13 cellular contexts compared by ENCODE assay signal in the genomic region with DNA sequence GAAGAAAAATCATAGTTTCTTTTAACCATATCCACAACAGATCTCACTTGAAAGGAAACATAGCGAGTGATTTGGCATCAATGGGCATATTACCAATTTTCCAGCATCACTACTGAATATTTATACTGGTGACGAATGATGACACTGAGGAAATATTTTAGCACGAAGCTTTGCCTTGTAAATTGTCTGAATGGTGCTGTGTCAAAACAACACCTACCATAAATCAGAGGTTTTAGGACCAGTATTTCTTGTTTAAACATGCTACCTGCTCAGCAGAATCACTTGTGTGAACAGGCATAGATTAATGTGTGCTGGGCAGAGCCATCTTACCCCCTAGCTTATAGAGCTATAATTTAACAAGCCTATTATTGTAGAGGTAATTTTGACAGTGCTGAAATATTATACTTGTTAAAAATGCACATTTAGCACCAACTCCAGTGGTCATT.
DNase-seq lines count a peak whose midpoint lies in the region; ATAC-seq, FAIRE-seq and TF ChIP-seq lines count a peak whose summit lies in the region.
"Had no signal": no experiment of that assay in that cellular context is flagged by ENCODE, and none has a peak within 500 bp of the region (broad histone marks: within the 10 kb centered on the region; RNA-seq: fewer than 3 reads in every experiment).

No MANE protein-coding gene starts in this region.

- TF ChIP-seq POLR2A in endothelial cell of umbilical vein (IDR thresholded peaks at IDR 0.05; ENCODE audit: low read depth, low read length) (no peak), upper lobe of left lung (IDR thresholded peaks at IDR 0.05) (no peak)

- H3K9me3 ChIP-seq in endothelial cell of umbilical vein (replicated peaks; ENCODE audit: control insufficient read depth, insufficient read depth, low read length) (no peaks in the 10 kb centered on the region), upper lobe of left lung (no peaks in the 10 kb centered on the region)
- H3K9me3 ChIP-seq: left lung, thoracic aorta had no signal

- dilution Hi-C loops in endothelial cell of umbilical vein (cut with MboI; ENCODE audit: extremely low pct_ligation_motif_present, low sequenced_read_pairs) = no loop called here

- FAIRE-seq in endothelial cell of umbilical vein (lab: Jason Lieb, UNC) = peak; percentile 67
- FAIRE-seq: D721Med had no signal

- no peak overlapping the region for H2AFZ ChIP-seq in endothelial cell of umbilical vein (ENCODE audit: low read depth, low read length)

- H3K4me3 ChIP-seq in endothelial cell of umbilical vein (replicated peaks in 1 of 3; ENCODE audit: insufficient read depth in 1 of 3, low read depth in 1 of 3, low read length in 3 of 3) = peak overlapping the region in 1 of 3 experiments; percentile 24
- H3K4me3 ChIP-seq in skin epidermis = no peak overlapping the region
- H3K4me3 ChIP-seq in upper lobe of left lung = no peak overlapping the region
- H3K4me3 ChIP-seq: left lung, thoracic aorta had no signal

- CTCF ChIA-PET in endothelial cell of umbilical vein (lab: Charles Lee) = interaction anchor here (0.5 to 4.0 kb wide), 29 partner anchors 11 to 718 kb away, joined by 3 to 95 read pairs (median 4); partner anchors contain the start of gene SOX21

- TF ChIP-seq CTCF in endothelial cell of umbilical vein (IDR thresholded peaks at IDR 0.05; ENCODE audit: extremely low read depth in 1 of 2, insufficient read depth in 1 of 2, low read depth in 1 of 2, low read length in 2 of 2) (no peak), upper lobe of left lung (IDR thresholded peaks at IDR 0.05) (no peak)

- H3K36me3 ChIP-seq in endothelial cell of umbilical vein (ENCODE audit: control insufficient read depth in 2 of 2, extremely low read depth in 1 of 2, insufficient read depth in 2 of 2, low read length in 2 of 2) = no peaks in the 10 kb centered on the region
- H3K36me3 ChIP-seq in upper lobe of left lung = peaks cover 0 to 7% (median 0%) of the 10 kb centered on the region in 4 donors

- H3K27ac ChIP-seq in endothelial cell of umbilical vein (ENCODE audit: insufficient read depth, low read depth, low read length) (peak overlapping the region; percentile 83), skin epidermis (peak overlapping the region in 12 of 21 experiments; percentile 6 to 68 (median 46)), upper lobe of left lung (no peak overlapping the region)
- H3K27ac ChIP-seq: left lung, thoracic aorta had no signal

- peak overlapping the region; percentile 76 for H3K4me2 ChIP-seq in endothelial cell of umbilical vein (ENCODE audit: insufficient read depth, low read length)

- DNase-seq in HT-29 (ENCODE audit: low spot score) = peak; percentile 59
- peak; percentile 90 for DNase-seq in NCI-H748 treated with DMSO at 0.1 percent for 48 hours (lab: John Stamatoyannopoulos, UW)
- no peak for DNase-seq in endothelial cell of umbilical vein (ENCODE audit: low read depth, low spot score)
- DNase-seq in upper lobe of left lung = no peak
- no peak for DNase-seq in activated T-cell treated with anti-CD3 and anti-CD28 coated beads for 4 hours
- DNase-seq: KG1, left lung, NCI-H446 had no signal

- POLR2A ChIA-PET in endothelial cell of umbilical vein (lab: Charles Lee) = interaction anchor here (0.6 to 0.9 kb wide), 3 partner anchors 17 to 450 kb away, joined by 3 to 6 read pairs (median 3); no protein-coding TSS in a partner anchor

- H3K9ac ChIP-seq in endothelial cell of umbilical vein (replicated peaks; ENCODE audit: extremely low read depth, insufficient read depth, low read length) = peak overlapping the region; percentile 71

- TSS peak; percentile 91 for BruUV-seq in endothelial cell of umbilical vein (replicated peaks; lab: Mats Ljungman, UMichigan)

- 66 to 84% methylated on average over 3 of the region's 3 CpGs for WGBS in upper lobe of left lung, 2 donors

- no peak for TF ChIP-seq EP300 in upper lobe of left lung (IDR thresholded peaks at IDR 0.05)

- H3K9me1 ChIP-seq in endothelial cell of umbilical vein (replicated peaks; ENCODE audit: control insufficient read depth, extremely low read depth, insufficient read depth, low read length) = no peaks in the 10 kb centered on the region

- ATAC-seq in upper lobe of left lung (ENCODE audit: low FRiP score in 2 of 2) (no peak), HG03097 (IDR thresholded peaks at IDR 0.05; ENCODE audit: low FRiP score, unreplicated experiment) (no peak)
- ATAC-seq: HCT116, left lung had no signal

- H3K79me2 ChIP-seq in endothelial cell of umbilical vein (ENCODE audit: control insufficient read depth, insufficient read depth, low read length) = no peaks in the 10 kb centered on the region

- intact Hi-C loops in endothelial cell of umbilical vein (cut with micrococcal nuclease) = loop anchor here (1.0 to 10.0 kb wide), 5 partner anchors 39 to 720 kb away; no protein-coding TSS in a partner anchor

- H4K20me1 ChIP-seq in endothelial cell of umbilical vein (replicated peaks; ENCODE audit: control insufficient read depth, extremely low read depth, insufficient read depth, low read length) = no peaks in the 10 kb centered on the region

- H3K4me1 ChIP-seq in endothelial cell of umbilical vein (ENCODE audit: control insufficient read depth, extremely low read depth, insufficient read depth, low read length) = peaks cover 22% of the 10 kb centered on the region
- H3K4me1 ChIP-seq in upper lobe of left lung = peaks cover 8 to 13% (median 12%) of the 10 kb centered on the region in 4 donors

- H3K27me3 ChIP-seq in endothelial cell of umbilical vein (ENCODE audit: control insufficient read depth in 2 of 2, insufficient read depth in 2 of 2, low read length in 2 of 2) (no peaks in the 10 kb centered on the region), upper lobe of left lung (no peaks in the 10 kb centered on the region)
- H3K27me3 ChIP-seq: left lung had no signal

TF ChIP-seq in endothelial cell of umbilical vein, 7 proteins besides CTCF, POLR2A, EP300 and RAD21:
- TF ChIP-seq, protein P1, sequence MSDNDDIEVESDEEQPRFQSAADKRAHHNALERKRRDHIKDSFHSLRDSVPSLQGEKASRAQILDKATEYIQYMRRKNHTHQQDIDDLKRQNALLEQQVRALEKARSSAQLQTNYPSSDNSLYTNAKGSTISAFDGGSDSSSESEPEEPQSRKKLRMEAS (IDR thresholded peaks at IDR 0.05; ENCODE audit: insufficient read depth, insufficient read length) = no peak
- peak; percentile 14 for TF ChIP-seq FOS (IDR thresholded peaks at IDR 0.05; ENCODE audit: borderline replicate concordance, insufficient read depth, low read length)
- peak; percentile 34 for TF ChIP-seq GATA2 (IDR thresholded peaks at IDR 0.05; ENCODE audit: insufficient read depth, insufficient read length, low read depth, low read length)

Comparison
In these comparisons a context has a peak if more than half of its experiments do, and no peak if none do; other contexts are left out.
1. DNase-seq: peak in HT-29 (single experiment) and NCI-H748 treated with DMSO at 0.1 percent for 48 hours (single experiment); none in endothelial cell of umbilical vein (single experiment), upper lobe of left lung (0 of 2) and activated T-cell treated with anti-CD3 and anti-CD28 coated beads for 4 hours (single experiment).
2. H3K27ac ChIP-seq: peak in endothelial cell of umbilical vein (single experiment) and skin epidermis (12 of 21); none in upper lobe of left lung (0 of 4).